Comparison of ENCODE assay signal across 33 cellular contexts in genomic region chr6:2560903-2561698, GRCh38.
DNase-seq lines count a peak whose midpoint lies in the region; ATAC-seq, FAIRE-seq and TF ChIP-seq lines count a peak whose summit lies in the region.
"Had no signal": no experiment of that assay in that cellular context is flagged by ENCODE, and none has a peak within 500 bp of the region (broad histone marks: within the 10 kb centered on the region; RNA-seq: fewer than 3 reads in every experiment).

No MANE protein-coding gene starts in this region.

- WGBS in HepG2 (ENCODE audit: low lambda C conversion rate), result 40% methylated on average over 12 of the region's 12 CpGs
- WGBS in right lobe of liver (ENCODE audit: insufficient coverage, low coverage, low lambda C conversion rate, missing lambda C conversion rate), result 67% methylated on average over 9 of the region's 12 CpGs

- no peaks in the 10 kb centered on the region for H3K79me2 ChIP-seq in HepG2 (ENCODE audit: insufficient read depth, low read length)
- H3K79me2 ChIP-seq: parathyroid adenoma had no signal

- no peaks in the 10 kb centered on the region for H3K36me3 Mint-ChIP-seq in glutamatergic neuron (ENCODE audit: unreplicated experiment)
- H3K36me3 Mint-ChIP-seq in natural killer cell treated with Interleukin-12 subunit alpha and Interleukin-12 subunit beta and Interleukin-15 and Interleukin-18, amount 100 ng/mL, for 72 hours, result no peaks in the 10 kb centered on the region
- H3K36me3 Mint-ChIP-seq: activated CD4-positive, alpha-beta memory T cell treated with anti-CD3 and anti-CD28 coated beads for 36 hours; natural killer cell had no signal

- H2AFZ ChIP-seq in HepG2 (ENCODE audit: low read length), result no peak overlapping the region
- H2AFZ ChIP-seq: parathyroid adenoma, PC-9 had no signal

- no peak for TF ChIP-seq RAD21 in HepG2 (CRISPR knock-in tag; IDR thresholded peaks at IDR 0.05)

- peaks cover 13% of the 10 kb centered on the region for H3K4me1 Mint-ChIP-seq in glutamatergic neuron (ENCODE audit: low read depth, unreplicated experiment)
- peaks cover 13 to 14% of the 10 kb centered on the region in 2 donors for H3K4me1 Mint-ChIP-seq in natural killer cell treated with Interleukin-12 subunit alpha and Interleukin-12 subunit beta and Interleukin-15 and Interleukin-18, amount 100 ng/mL, for 72 hours (ENCODE audit: low read depth in 2 of 2)
- H3K4me1 Mint-ChIP-seq: natural killer cell had no signal

- TF ChIP-seq CTCF in HepG2 (CRISPR knock-in tag; IDR thresholded peaks at IDR 0.05) (no peak), right lobe of liver (IDR thresholded peaks at IDR 0.05) (no peak), glutamatergic neuron (IDR thresholded peaks at IDR 0.05; ENCODE audit: partially characterized antibody, unreplicated experiment) (no peak)

- TF ChIP-seq EP300 in HepG2 (IDR thresholded peaks at IDR 0.05; ENCODE audit: low read depth in 2 of 2, low read length in 2 of 2), result no peak
- no peak for TF ChIP-seq EP300 in HepG2 (CRISPR knock-in tag; IDR thresholded peaks at IDR 0.05; ENCODE audit: borderline replicate concordance)

- H3K9ac ChIP-seq in HepG2 (ENCODE audit: insufficient read depth, low read depth, low read length), result no peak overlapping the region
- H3K9ac ChIP-seq: parathyroid adenoma had no signal

- TF ChIP-seq POLR2A in HepG2 (IDR thresholded peaks at IDR 0.05; ENCODE audit: insufficient read depth in 1 of 2, low read depth in 2 of 2, low read length in 2 of 2) (no peak), right lobe of liver (IDR thresholded peaks at IDR 0.05) (no peak)

- ATAC-seq in HepG2 (no peak), right lobe of liver (no peak), HG03196 (IDR thresholded peaks at IDR 0.05; ENCODE audit: unreplicated experiment) (no peak)
- ATAC-seq in natural killer cell treated with Interleukin-12 subunit alpha and Interleukin-12 subunit beta and Interleukin-15 and Interleukin-18, amount 100 ng/mL, for 72 hours, result no peak
- ATAC-seq: activated naive CD8-positive, alpha-beta T cell treated with anti-CD3 and anti-CD28 coated beads, Interleukin-2, amount 50 U/mL, for 24 hours; foreskin keratinocyte; mucosa of descending colon; natural killer cell had no signal

- H3K27me3 ChIP-seq in HepG2 (ENCODE audit: control insufficient read depth in 1 of 2, insufficient read depth in 2 of 2, low read length in 2 of 2), result peaks cover 3 to 71% of the 10 kb centered on the region in 2 experiments; a peak in 4 of 5 replicates
- no peaks in the 10 kb centered on the region for H3K27me3 ChIP-seq in right lobe of liver
- no peaks in the 10 kb centered on the region for H3K27me3 ChIP-seq in H7 (ENCODE audit: control insufficient read depth, insufficient read depth, low read length)
- H3K27me3 ChIP-seq: esophagus muscularis mucosa, foreskin keratinocyte, heart right ventricle had no signal

- in situ Hi-C loops in HepG2 (cut with HindIII; ENCODE audit: extremely low pct_ligation_motif_present, low pct_unique_long_range_greater_than_20kb), result no loop called here

- peaks cover 29% of the 10 kb centered on the region for H3K4me1 ChIP-seq in HepG2 (ENCODE audit: insufficient read depth, low read length)
- H3K4me1 ChIP-seq in right lobe of liver, result no peaks in the 10 kb centered on the region
- H3K4me1 ChIP-seq: foreskin keratinocyte, parathyroid adenoma had no signal

- DNase-seq in HepG2 (ENCODE audit: low spot score) (no peak), right lobe of liver (no peak), glutamatergic neuron (no peak), pons (ENCODE audit: low spot score) (peak; percentile 20), SHP77 (lab: John Stamatoyannopoulos, UW) (no peak), H7 (no peak)
- DNase-seq in natural killer cell treated with Interleukin-12 subunit alpha and Interleukin-12 subunit beta and Interleukin-15 and Interleukin-18, amount 100 ng/mL, for 72 hours (ENCODE audit: low spot score), result no peak
- DNase-seq: activated CD4-positive, alpha-beta memory T cell treated with anti-CD3 and anti-CD28 coated beads for 36 hours; activated CD4-positive, alpha-beta T cell treated with anti-CD3 and anti-CD28 coated beads for 1 hour; activated CD8-positive, alpha-beta memory T cell treated with anti-CD3 and anti-CD28 coated beads, Interleukin-2, amount 50 U/mL, for 4 hours; activated naive CD4-positive, alpha-beta T cell; activated naive CD8-positive, alpha-beta T cell treated with anti-CD3 and anti-CD28 coated beads, Interleukin-2, amount 50 U/mL, for 24 hours; AML-193; CD4-positive, alpha-beta T cell; foreskin keratinocyte; GDM1; heart right ventricle; HFFc6; KBM-7; mucosa of descending colon; natural killer cell; NCI-H1105 treated with DMSO at 0.1 percent for 48 hours; NCI-H187 treated with DMSO at 0.1 percent for 48 hours; NCI-H226; PC-9; Right ventricle myocardium superior; stimulated activated CD4-positive, alpha-beta T cell treated with anti-CD3 and anti-CD28 coated beads, Interleukin-4, amount 100 ng/mL, for 24 hours; trophoblast cell had no signal

- POLR2A ChIA-PET in HepG2 (lab: Yijun Ruan, JAX), result no interaction called here

- H3K27ac ChIP-seq in HepG2 (ENCODE audit: extremely low read length, insufficient read depth, low read length) (no peak overlapping the region), right lobe of liver (no peak overlapping the region)
- H3K27ac ChIP-seq: esophagus muscularis mucosa, foreskin keratinocyte, parathyroid adenoma, PC-9 had no signal

- BruUV-seq in HepG2 (replicated peaks; lab: Mats Ljungman, UMichigan), result no TSS peak

- H3K9me3 ChIP-seq in HepG2 (ENCODE audit: low read length) (no peaks in the 10 kb centered on the region), right lobe of liver (no peaks in the 10 kb centered on the region)
- H3K9me3 ChIP-seq: esophagus muscularis mucosa, heart right ventricle, mucosa of descending colon had no signal

- H3K4me3 ChIP-seq in HepG2 (replicated peaks in 1 of 3; ENCODE audit: insufficient read depth in 1 of 3, low read depth in 2 of 3, low read length in 3 of 3) (no peak overlapping the region), right lobe of liver (no peak overlapping the region), H7 (ENCODE audit: insufficient read depth, low read depth, low read length) (no peak overlapping the region)
- H3K4me3 ChIP-seq: esophagus muscularis mucosa, heart right ventricle, mucosa of descending colon, PC-9 had no signal

- H3K4me3 Mint-ChIP-seq in glutamatergic neuron (ENCODE audit: unreplicated experiment), result peak overlapping the region; percentile 27
- no peak overlapping the region for H3K4me3 Mint-ChIP-seq in natural killer cell treated with Interleukin-12 subunit alpha and Interleukin-12 subunit beta and Interleukin-15 and Interleukin-18, amount 100 ng/mL, for 72 hours
- H3K4me3 Mint-ChIP-seq: activated CD4-positive, alpha-beta memory T cell treated with anti-CD3 and anti-CD28 coated beads for 36 hours; activated naive CD8-positive, alpha-beta T cell treated with anti-CD3 and anti-CD28 coated beads, Interleukin-2, amount 50 U/mL, for 24 hours; CD4-positive, alpha-beta T cell; HFFc6; natural killer cell had no signal

- no peaks in the 10 kb centered on the region for H4K20me1 ChIP-seq in HepG2 (ENCODE audit: insufficient read depth, low read length)

- FAIRE-seq in HepG2 (lab: Jason Lieb, UNC), result no peak
- FAIRE-seq: A204.1, keratinocyte had no signal

- CTCF ChIA-PET in HepG2 (lab: Yijun Ruan, JAX; ENCODE audit: low intra/inter-chr PET ratio, low total read pairs), result no interaction called here

- H3K27ac Mint-ChIP-seq in glutamatergic neuron (ENCODE audit: unreplicated experiment), result peak overlapping the region; percentile 45
- no peak overlapping the region for H3K27ac Mint-ChIP-seq in natural killer cell treated with Interleukin-12 subunit alpha and Interleukin-12 subunit beta and Interleukin-15 and Interleukin-18, amount 100 ng/mL, for 72 hours
- H3K27ac Mint-ChIP-seq: activated CD4-positive, alpha-beta memory T cell treated with anti-CD3 and anti-CD28 coated beads for 36 hours; activated naive CD8-positive, alpha-beta T cell treated with anti-CD3 and anti-CD28 coated beads, Interleukin-2, amount 50 U/mL, for 24 hours; CD4-positive, alpha-beta T cell; HFFc6; natural killer cell had no signal

- H3K36me3 ChIP-seq in HepG2 (replicated peaks in 1 of 2; ENCODE audit: control insufficient read depth in 1 of 2, insufficient read depth in 2 of 2, low read length in 2 of 2) (no peaks in the 10 kb centered on the region), right lobe of liver (no peaks in the 10 kb centered on the region), H7 (replicated peaks; ENCODE audit: control insufficient read depth, insufficient read depth, low read length) (no peaks in the 10 kb centered on the region)
- H3K36me3 ChIP-seq: esophagus muscularis mucosa, heart right ventricle had no signal

- H3K27me3 Mint-ChIP-seq in glutamatergic neuron (ENCODE audit: unreplicated experiment), result peaks cover 2% of the 10 kb centered on the region
- H3K27me3 Mint-ChIP-seq in natural killer cell treated with Interleukin-12 subunit alpha and Interleukin-12 subunit beta and Interleukin-15 and Interleukin-18, amount 100 ng/mL, for 72 hours, result peaks cover 17 to 34% of the 10 kb centered on the region in 2 donors

- intact Hi-C loops in HepG2 (cut with micrococcal nuclease; ENCODE audit: unreplicated experiment) (no loop called here), right lobe of liver (cut with DNase I) (no loop called here)

- peaks cover 2% of the 10 kb centered on the region for H3K9me3 Mint-ChIP-seq in glutamatergic neuron (ENCODE audit: unreplicated experiment)
- H3K9me3 Mint-ChIP-seq in natural killer cell treated with Interleukin-12 subunit alpha and Interleukin-12 subunit beta and Interleukin-15 and Interleukin-18, amount 100 ng/mL, for 72 hours, result no peaks in the 10 kb centered on the region
- H3K9me3 Mint-ChIP-seq: activated CD4-positive, alpha-beta memory T cell treated with anti-CD3 and anti-CD28 coated beads for 36 hours; activated naive CD8-positive, alpha-beta T cell treated with anti-CD3 and anti-CD28 coated beads, Interleukin-2, amount 50 U/mL, for 24 hours; CD4-positive, alpha-beta T cell; HFFc6; natural killer cell had no signal

- no peak overlapping the region for H3K4me2 ChIP-seq in HepG2 (ENCODE audit: low read depth, low read length)
- H3K4me2 ChIP-seq: PC-9 had no signal

TF ChIP-seq in HepG2, 621 proteins besides CTCF, POLR2A, EP300 and RAD21:
- TF ChIP-seq MAFK (conservative IDR thresholded peaks at IDR 0.05 in 1 of 2, IDR thresholded peaks at IDR 0.05 in 1 of 2; ENCODE audit: low read length in 2 of 2), result peak; percentile 83 to 87
- no peak for TF ChIP-seq ZNF136 (CRISPR knock-in tag; IDR thresholded peaks at IDR 0.05; ENCODE audit: low read depth)
- peak; percentile 75 for TF ChIP-seq MAFF (IDR thresholded peaks at IDR 0.05; ENCODE audit: low read depth, low read length)
